ENCODE assay signal across 8 cellular contexts in the genomic region with DNA sequence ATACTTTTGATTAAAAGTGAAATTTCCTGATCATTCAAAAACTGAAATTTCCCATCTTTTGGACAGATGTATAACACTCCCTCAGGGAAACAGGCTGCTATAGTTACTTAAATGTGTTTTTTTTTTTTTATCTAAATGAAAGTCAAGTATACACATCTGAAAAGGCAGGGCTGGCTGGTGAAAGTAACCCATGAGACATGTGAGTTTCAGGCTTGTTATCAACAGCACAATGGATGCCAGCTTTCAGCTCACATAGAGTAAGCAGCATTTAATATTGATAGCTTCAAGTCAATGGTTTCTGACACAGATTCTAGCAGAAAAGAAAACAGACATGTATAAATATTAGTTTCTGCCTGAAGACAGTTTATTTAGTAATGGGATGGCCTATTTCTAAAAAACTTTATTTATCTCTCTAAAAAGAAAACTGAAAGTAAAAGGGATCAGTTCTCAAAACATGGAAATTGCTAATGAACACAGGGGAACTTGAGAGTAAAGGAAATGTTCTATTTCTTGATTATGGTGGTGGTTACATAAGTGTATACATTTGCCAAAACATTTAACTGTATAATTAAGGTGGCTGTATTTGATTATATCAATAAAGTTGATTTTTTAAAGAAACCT.
A peak's percentile ranks its signal among the peaks of the same experiment; 100 is the strongest.
DNase-seq lines count a peak whose midpoint lies in the region; ATAC-seq and TF ChIP-seq lines count a peak whose summit lies in the region.

No MANE protein-coding gene starts in this region.

- TF ChIP-seq POLR2A in thyroid gland (IDR thresholded peaks at IDR 0.05) = no peak

- H3K36me3 ChIP-seq in lower lobe of right lung (no peaks in the 10 kb centered on the region), thyroid gland (no peaks in the 10 kb centered on the region)

- H3K27me3 ChIP-seq in lower lobe of right lung (ENCODE audit: low read depth) = no peaks in the 10 kb centered on the region
- peaks cover 0 to 6% (median 0%) of the 10 kb centered on the region in 45 donors for H3K27me3 ChIP-seq in dorsolateral prefrontal cortex
- H3K27me3 ChIP-seq in thyroid gland = no peaks in the 10 kb centered on the region

- H3K4me3 ChIP-seq in lower lobe of right lung = peak overlapping the region; percentile 2
- peak overlapping the region in 18 of 59 donors; percentile 1 to 33 (median 18) for H3K4me3 ChIP-seq in dorsolateral prefrontal cortex
- no peak overlapping the region for H3K4me3 ChIP-seq in foreskin fibroblast (ENCODE audit: low read depth in 1 of 2, low read length in 2 of 2)
- no peak overlapping the region for H3K4me3 ChIP-seq in thyroid gland (replicated peaks in 1 of 3)

- H3K4me1 ChIP-seq in lower lobe of right lung = peaks cover 8% of the 10 kb centered on the region
- H3K4me1 ChIP-seq in thyroid gland = no peaks in the 10 kb centered on the region

- DNase-seq in lower lobe of right lung (no peak), dorsolateral prefrontal cortex (no peak), foreskin fibroblast (no peak), NCI-H128 (lab: John Stamatoyannopoulos, UW; ENCODE audit: unreplicated experiment) (no peak), thyroid gland (no peak)

- TF ChIP-seq CTCF in lower lobe of right lung (IDR thresholded peaks at IDR 0.05) (no peak), dorsolateral prefrontal cortex (IDR thresholded peaks at IDR 0.05 in 54 of 56, conservative IDR thresholded peaks at IDR 0.05 in 2 of 56; ENCODE audit: low read depth in 1 of 56, partially characterized antibody in 56 of 56) (no peak), foreskin fibroblast (IDR thresholded peaks at IDR 0.05; ENCODE audit: low read depth, low read length) (no peak), thyroid gland (IDR thresholded peaks at IDR 0.05) (no peak)

- H3K9me3 ChIP-seq in lower lobe of right lung = peaks cover 4% of the 10 kb centered on the region
- no peaks in the 10 kb centered on the region for H3K9me3 ChIP-seq in thyroid gland

- intact Hi-C loops in lower lobe of right lung (cut with DNase I) = no loop called here
- intact Hi-C loops in dorsolateral prefrontal cortex (cut with DNase I) = no loop called here
- intact Hi-C loops in thyroid gland (cut with DNase I) = no loop called here

- H3K27ac ChIP-seq in lower lobe of right lung = peak overlapping the region; percentile 42
- H3K27ac ChIP-seq in dorsolateral prefrontal cortex = no peak overlapping the region
- H3K27ac ChIP-seq in thyroid gland = peak overlapping the region in 1 of 3 donors; percentile 15

- ATAC-seq in GM18511 (IDR thresholded peaks at IDR 0.05; ENCODE audit: unreplicated experiment) (peak; percentile 91), GM21576 (IDR thresholded peaks at IDR 0.05; ENCODE audit: unreplicated experiment) (peak; percentile 94), HG03521 (IDR thresholded peaks at IDR 0.05; ENCODE audit: unreplicated experiment) (peak; percentile 71), lower lobe of right lung (no peak)

Comparison
In these comparisons a context has a peak if more than half of its experiments do, and no peak if none do; other contexts are left out.
1. ATAC-seq: peak in GM18511 (single experiment), GM21576 (single experiment) and HG03521 (single experiment); none in lower lobe of right lung (0 of 2).